In the genomic region with DNA sequence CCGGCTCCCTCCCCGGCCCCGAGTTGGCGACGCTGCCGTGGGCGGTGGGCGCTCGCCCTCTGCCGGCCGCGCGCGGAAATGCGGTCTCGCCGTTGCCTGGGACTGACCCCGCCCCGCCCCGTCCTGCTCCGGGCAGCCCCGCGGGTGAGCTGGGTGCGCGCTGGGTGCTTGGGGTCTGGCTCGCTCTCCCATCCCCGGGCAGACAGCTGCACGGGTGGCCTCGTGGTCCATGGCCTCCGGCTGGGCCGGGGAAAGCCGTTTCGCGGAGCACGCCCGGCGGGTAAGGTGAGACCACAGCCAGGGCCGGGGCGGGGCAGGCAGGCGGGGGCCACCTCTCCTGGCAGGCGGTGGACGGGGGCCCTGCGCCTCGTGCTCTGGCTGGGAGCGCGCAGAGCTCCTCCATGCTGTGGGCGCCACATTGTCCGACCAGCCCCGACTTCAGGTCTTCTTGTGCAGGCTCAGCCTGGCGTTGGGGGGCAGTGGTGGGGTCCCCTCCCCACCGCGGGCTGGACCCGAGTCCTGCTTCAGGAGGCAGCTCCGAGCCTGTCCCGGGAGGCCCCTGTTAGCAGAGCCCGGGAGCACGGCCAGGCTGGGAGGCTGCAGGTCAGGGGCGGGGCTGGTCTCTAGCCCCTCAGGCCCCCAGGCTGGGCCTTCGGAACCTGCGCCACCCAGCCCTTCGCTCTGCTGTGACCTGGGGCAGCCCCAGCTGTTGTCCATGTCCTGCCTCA, we compare ENCODE assay signal across 9 cellular contexts. TPM values are rescaled to one million over a fixed set of nuclear protein-coding genes. Genes with fewer than 3 reads are reported as not detected.
DNase-seq lines count a peak whose midpoint lies in the region; ATAC-seq, FAIRE-seq and TF ChIP-seq lines count a peak whose summit lies in the region.
"Had no signal": no experiment of that assay in that cellular context is flagged by ENCODE, and none has a peak within 500 bp of the region (broad histone marks: within the 10 kb centered on the region; RNA-seq: fewer than 3 reads in every experiment).

No MANE protein-coding gene starts in this region.

- no peak for FAIRE-seq in astrocyte (lab: Jason Lieb, UNC)

- ATAC-seq in HCT116 (peak; percentile 65), HG03039 (IDR thresholded peaks at IDR 0.05; ENCODE audit: unreplicated experiment) (no peak)

- TF ChIP-seq POLR2A in HCT116 (IDR thresholded peaks at IDR 0.05; ENCODE audit: borderline replicate concordance, extremely low read depth, insufficient read depth, insufficient read length): no peak

- H3K27me3 Mint-ChIP-seq in astrocyte (ENCODE audit: low read depth, unreplicated experiment): peaks cover 13% of the 10 kb centered on the region

- H3K36me3 ChIP-seq in HCT116 (ENCODE audit: control insufficient read depth in 1 of 2, insufficient read depth in 2 of 2, low read length in 2 of 2) (no peaks in the 10 kb centered on the region), astrocyte (ENCODE audit: insufficient read depth, low read length) (no peaks in the 10 kb centered on the region), iPS-20b (ENCODE audit: insufficient read depth, low read depth, low read length) (no peaks in the 10 kb centered on the region)

- no peak overlapping the region for H3K27ac Mint-ChIP-seq in astrocyte (ENCODE audit: unreplicated experiment)

- H3K4me1 ChIP-seq in HCT116 (ENCODE audit: control insufficient read depth in 1 of 2, insufficient read depth in 2 of 2, low read length in 2 of 2) (peaks cover 8 to 39% of the 10 kb centered on the region in 2 experiments; a peak in 3 of 4 replicates), astrocyte (ENCODE audit: insufficient read depth, low read length) (peaks cover 2% of the 10 kb centered on the region), iPS-20b (ENCODE audit: insufficient read depth, low read length) (no peaks in the 10 kb centered on the region)

- POLR2A ChIA-PET in HCT116 (lab: Charles Lee): interaction anchor here (1.2 kb wide), 1 partner anchor 46 kb away, joined by 6 read pairs; no protein-coding TSS in a partner anchor

- TF ChIP-seq CTCF in HCT116 (IDR thresholded peaks at IDR 0.05 in 2 of 3, conservative IDR thresholded peaks at IDR 0.05 in 1 of 3; ENCODE audit: borderline replicate concordance in 1 of 3, insufficient read depth in 1 of 3, low read depth in 2 of 3, low read length in 2 of 3): peak; percentile 48 to 82 (median 62); a peak in 5 of 6 replicates
- peak; percentile 5 for TF ChIP-seq CTCF in astrocyte (IDR thresholded peaks at IDR 0.05; ENCODE audit: insufficient read depth, low read depth, low read length)

- intact Hi-C loops in HCT116 (cut with micrococcal nuclease): loop anchor here (1.0 kb wide), 1 partner anchor 46 kb away; no protein-coding TSS in a partner anchor

- peak overlapping the region; percentile 41 to 52 for H3K4me3 ChIP-seq in HCT116 (replicated peaks in 1 of 2; ENCODE audit: low read depth in 1 of 2, low read length in 2 of 2)
- no peak overlapping the region for H3K4me3 ChIP-seq in astrocyte (ENCODE audit: insufficient read depth, low read depth, low read length)
- peak overlapping the region; percentile 65; the same call in 1 of the 2 replicates for H3K4me3 ChIP-seq in iPS-20b (ENCODE audit: low read length)

- H3K9me3 ChIP-seq in HCT116 (ENCODE audit: control insufficient read depth in 1 of 2, insufficient read depth in 1 of 2, low read depth in 1 of 2, low read length in 2 of 2) (no peaks in the 10 kb centered on the region), astrocyte (ENCODE audit: insufficient read depth, low read depth, low read length) (no peaks in the 10 kb centered on the region), iPS-20b (ENCODE audit: insufficient read depth, low read depth, low read length) (no peaks in the 10 kb centered on the region)

- RAD21 ChIA-PET in HCT116 (lab: Charles Lee; ENCODE audit: low non-redundant PET in 1 of 2, low total read pairs in 2 of 2, uncharacterized antibody in 2 of 2, unreplicated experiment in 2 of 2): interaction anchor here (0.5 to 1.2 kb wide), 3 partner anchors 46 to 91 kb away, joined by 4 to 7 read pairs (median 4); no protein-coding TSS in a partner anchor

- H3K9ac ChIP-seq in HCT116 (ENCODE audit: low read length) (peak overlapping the region; percentile 49), astrocyte (ENCODE audit: low read length) (no peak overlapping the region), iPS-20b (ENCODE audit: low read depth, low read length) (no peak overlapping the region; the same call in 1 of the 2 replicates)

- H3K79me2 ChIP-seq in HCT116 (ENCODE audit: insufficient read depth, low read length) (no peaks in the 10 kb centered on the region), astrocyte (ENCODE audit: insufficient read depth, low read length) (no peaks in the 10 kb centered on the region)

- no peaks in the 10 kb centered on the region for H3K9me3 Mint-ChIP-seq in astrocyte (ENCODE audit: unreplicated experiment)

- peak; percentile 86 for TF ChIP-seq RAD21 in HCT116 (IDR thresholded peaks at IDR 0.05; ENCODE audit: low read depth)

- no peaks in the 10 kb centered on the region for H4K20me1 ChIP-seq in HCT116 (ENCODE audit: insufficient read depth)
- H4K20me1 ChIP-seq in astrocyte (ENCODE audit: insufficient read depth, low read length): no peaks in the 10 kb centered on the region

- CTCF ChIA-PET in HCT116 (lab: Charles Lee): interaction anchor here (0.5 to 1.3 kb wide), 13 partner anchors 9 to 416 kb away, joined by 3 to 5 read pairs (median 3); a partner anchor contains a TSS

- peak; percentile 21 for DNase-seq in Ammon's horn (ENCODE audit: low spot score)
- DNase-seq in HCT116 (ENCODE audit: low read depth, low spot score): no peak
- DNase-seq in T-helper 22 cell (ENCODE audit: low read depth): peak; percentile 29
- DNase-seq in astrocyte (ENCODE audit: low read depth): no peak
- DNase-seq in stimulated activated CD4-positive, alpha-beta T cell treated with anti-CD3 and anti-CD28 coated beads, Interleukin-15, amount 100 ng/mL, for 24 hours: peak; percentile 81
- no peak for DNase-seq in SIG-M5 treated with dmso at 0.1 percent for 504 hours (lab: John Stamatoyannopoulos, UW; ENCODE audit: unreplicated experiment)

- H2AFZ ChIP-seq in HCT116 (ENCODE audit: low read depth, low read length, poor library complexity, severe bottlenecking) (no peak overlapping the region), astrocyte (ENCODE audit: low read depth, low read length) (no peak overlapping the region)

- H3K9me2 ChIP-seq in HCT116 (ENCODE audit: insufficient read depth): no peaks in the 10 kb centered on the region

- no TSS peak for BruUV-seq in HCT116 (replicated peaks; lab: Mats Ljungman, UMichigan)

- H3K27me3 ChIP-seq in HCT116 (ENCODE audit: insufficient read depth, low read length): no peaks in the 10 kb centered on the region
- H3K27me3 ChIP-seq in astrocyte (ENCODE audit: insufficient read depth, low read length): peaks cover 4% of the 10 kb centered on the region
- peaks cover 17% of the 10 kb centered on the region; the same call in 1 of the 2 replicates for H3K27me3 ChIP-seq in iPS-20b (ENCODE audit: insufficient read depth, low read length)

- H3K4me2 ChIP-seq in HCT116 (ENCODE audit: low read length): peak overlapping the region; percentile 87
- H3K4me2 ChIP-seq in astrocyte (ENCODE audit: low read length): peak overlapping the region; percentile 58

- H3K27ac ChIP-seq in HCT116 (ENCODE audit: low read depth, low read length) (peak overlapping the region; percentile 31; the same call in 1 of the 2 replicates), astrocyte (ENCODE audit: low read depth, low read length) (no peak overlapping the region), iPS-20b (ENCODE audit: low read length) (no peak overlapping the region)

- H3K4me1 Mint-ChIP-seq in astrocyte (ENCODE audit: low read depth, unreplicated experiment): no peaks in the 10 kb centered on the region

- no peaks in the 10 kb centered on the region for H3K36me3 Mint-ChIP-seq in astrocyte (ENCODE audit: low read depth, unreplicated experiment)

- no peak overlapping the region for H3K4me3 Mint-ChIP-seq in astrocyte (ENCODE audit: unreplicated experiment)

TF ChIP-seq in HCT116, 20 proteins besides CTCF, POLR2A, EP300 and RAD21:
- TF ChIP-seq POLR2AphosphoS5 (IDR thresholded peaks at IDR 0.05; ENCODE audit: low read depth, low read length) (0 out of 2 replicates have a peak, but pooled peaks have one; percentile 29), ZFX (IDR thresholded peaks at IDR 0.05) (peak; percentile 42; the same call in 1 of the 2 replicates)
- TF ChIP-seq, protein P1, sequence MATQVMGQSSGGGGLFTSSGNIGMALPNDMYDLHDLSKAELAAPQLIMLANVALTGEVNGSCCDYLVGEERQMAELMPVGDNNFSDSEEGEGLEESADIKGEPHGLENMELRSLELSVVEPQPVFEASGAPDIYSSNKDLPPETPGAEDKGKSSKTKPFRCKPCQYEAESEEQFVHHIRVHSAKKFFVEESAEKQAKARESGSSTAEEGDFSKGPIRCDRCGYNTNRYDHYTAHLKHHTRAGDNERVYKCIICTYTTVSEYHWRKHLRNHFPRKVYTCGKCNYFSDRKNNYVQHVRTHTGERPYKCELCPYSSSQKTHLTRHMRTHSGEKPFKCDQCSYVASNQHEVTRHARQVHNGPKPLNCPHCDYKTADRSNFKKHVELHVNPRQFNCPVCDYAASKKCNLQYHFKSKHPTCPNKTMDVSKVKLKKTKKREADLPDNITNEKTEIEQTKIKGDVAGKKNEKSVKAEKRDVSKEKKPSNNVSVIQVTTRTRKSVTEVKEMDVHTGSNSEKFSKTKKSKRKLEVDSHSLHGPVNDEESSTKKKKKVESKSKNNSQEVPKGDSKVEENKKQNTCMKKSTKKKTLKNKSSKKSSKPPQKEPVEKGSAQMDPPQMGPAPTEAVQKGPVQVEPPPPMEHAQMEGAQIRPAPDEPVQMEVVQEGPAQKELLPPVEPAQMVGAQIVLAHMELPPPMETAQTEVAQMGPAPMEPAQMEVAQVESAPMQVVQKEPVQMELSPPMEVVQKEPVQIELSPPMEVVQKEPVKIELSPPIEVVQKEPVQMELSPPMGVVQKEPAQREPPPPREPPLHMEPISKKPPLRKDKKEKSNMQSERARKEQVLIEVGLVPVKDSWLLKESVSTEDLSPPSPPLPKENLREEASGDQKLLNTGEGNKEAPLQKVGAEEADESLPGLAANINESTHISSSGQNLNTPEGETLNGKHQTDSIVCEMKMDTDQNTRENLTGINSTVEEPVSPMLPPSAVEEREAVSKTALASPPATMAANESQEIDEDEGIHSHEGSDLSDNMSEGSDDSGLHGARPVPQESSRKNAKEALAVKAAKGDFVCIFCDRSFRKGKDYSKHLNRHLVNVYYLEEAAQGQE (IDR thresholded peaks at IDR 0.05; ENCODE audit: low read depth): no peak

RNA-seq across cellular contexts. Expression of a gene that starts 7.0 kb away (rescaled TPM):
- 0.27 TPM for total RNA-seq in HCT116 (2021; ENCODE audit: unreplicated experiment)
- polyA plus RNA-seq in HCT116 (2012): 0.09 and 0.16 TPM in 2 replicates
- total RNA-seq in astrocyte: not detected in 2 replicates
- total RNA-seq: renal cortical epithelial cell had no signal

RNA-seq across cellular contexts. Expression of a gene that starts 30.5 kb away (rescaled TPM):
- total RNA-seq in HCT116 (2021; ENCODE audit: unreplicated experiment) (7.2 TPM), astrocyte (not detected in 2 replicates)
- polyA plus RNA-seq in HCT116 (2012): 6.1 and 6.2 TPM in 2 replicates

RNA-seq across cellular contexts. Expression of a gene that starts 49.8 kb away (rescaled TPM):
- 24.3 TPM for total RNA-seq in HCT116 (2021; ENCODE audit: unreplicated experiment)
- polyA plus RNA-seq in HCT116 (2012): 26.8 and 30.7 TPM in 2 replicates
- 21.7 and 30.5 TPM in 2 replicates for total RNA-seq in astrocyte

Comparison
In these comparisons a context has a peak if more than half of its experiments do, and no peak if none do; other contexts are left out.
1. DNase-seq: peak in Ammon's horn (single experiment), T-helper 22 cell (single experiment) and stimulated activated CD4-positive, alpha-beta T cell treated with anti-CD3 and anti-CD28 coated beads, Interleukin-15, amount 100 ng/mL, for 24 hours (single experiment); none in HCT116 (single experiment), astrocyte (single experiment) and SIG-M5 treated with dmso at 0.1 percent for 504 hours (single experiment).